In genomic region chr3:88034463-88034862, GRCh38 we compare ENCODE assay signal across 18 cellular contexts. TPM values are rescaled to one million over a fixed set of nuclear protein-coding genes. Genes with fewer than 3 reads are reported as not detected.
DNase-seq lines count a peak whose midpoint lies in the region; ATAC-seq, FAIRE-seq and TF ChIP-seq lines count a peak whose summit lies in the region.
"Had no signal": no experiment of that assay in that cellular context is flagged by ENCODE, and none has a peak within 500 bp of the region (broad histone marks: within the 10 kb centered on the region; RNA-seq: fewer than 3 reads in every experiment).

No MANE protein-coding gene starts in this region.

- H3K27ac ChIP-seq in ACC112 (ENCODE audit: low read depth, low read length), result no peak overlapping the region
- peak overlapping the region; percentile 22 for H3K27ac ChIP-seq in KOPT-K1 (ENCODE audit: low read depth, low read length, poor library complexity, severe bottlenecking)
- H3K27ac ChIP-seq in GM12878 (ENCODE audit: control insufficient read depth, insufficient read depth), result no peak overlapping the region
- H3K27ac ChIP-seq in aorta (ENCODE audit: low read depth in 1 of 2, low read length in 2 of 2), result no peak overlapping the region
- H3K27ac ChIP-seq in caudate nucleus (ENCODE audit: low read depth, low read length), result no peak overlapping the region
- H3K27ac ChIP-seq: A549, SJSA1 had no signal

- no TSS peak for BruUV-seq in GM12878 (replicated peaks; lab: Mats Ljungman, UMichigan)

- TF ChIP-seq EP300 in GM12878 (IDR thresholded peaks at IDR 0.05; ENCODE audit: borderline replicate concordance in 1 of 2, control insufficient read depth in 1 of 2, low read depth in 2 of 2, low read length in 2 of 2), result no peak

- in situ Hi-C loops in SK-MEL-5 (cut with HindIII; ENCODE audit: low pct_unique_long_range_greater_than_20kb, low sequenced_read_pairs) (no loop called here), GM12878 (cut with MboI) (no loop called here)

- H3K79me2 ChIP-seq in ACC112 (ENCODE audit: control insufficient read depth, insufficient read depth, low read length, unreplicated experiment), result no peaks in the 10 kb centered on the region
- no peaks in the 10 kb centered on the region for H3K79me2 ChIP-seq in GM12878 (ENCODE audit: control insufficient read depth, insufficient read depth, low read length)

- 24% methylated on average over 4 of the region's 4 CpGs for WGBS in GM12878 (ENCODE audit: insufficient coverage, insufficient replicate concordance, low lambda C conversion rate, missing lambda C conversion rate)
- 75 to 77% methylated on average over 4 of the region's 4 CpGs for WGBS in aorta, 2 donors

- no peak overlapping the region for H3K9ac ChIP-seq in GM12878 (ENCODE audit: control insufficient read depth, insufficient read depth, low read length)

- RAD21 ChIA-PET in GM12878 (lab: Charles Lee; ENCODE audit: unreplicated experiment), result no interaction called here

- TF ChIP-seq CTCF in GM12878 (IDR thresholded peaks at IDR 0.05 in 2 of 3, conservative IDR thresholded peaks at IDR 0.05 in 1 of 3; ENCODE audit: control insufficient read depth in 2 of 3, extremely low read depth in 1 of 3, insufficient read depth in 1 of 3, low read depth in 3 of 3, low read length in 3 of 3), result no peak

- H3K4me1 ChIP-seq in ACC112 (ENCODE audit: control insufficient read depth, insufficient read depth, low read length, unreplicated experiment), result peaks cover 19% of the 10 kb centered on the region
- no peaks in the 10 kb centered on the region for H3K4me1 ChIP-seq in GM12878 (ENCODE audit: control insufficient read depth, insufficient read depth, low read length)
- H3K4me1 ChIP-seq in aorta (ENCODE audit: control insufficient read depth in 1 of 2, insufficient read depth in 2 of 2, low read length in 2 of 2), result peaks cover 1 to 2% of the 10 kb centered on the region in 2 donors

- H3K27me3 ChIP-seq in ACC112 (ENCODE audit: insufficient read depth, low read length), result no peaks in the 10 kb centered on the region
- no peaks in the 10 kb centered on the region for H3K27me3 ChIP-seq in GM12878 (replicated peaks in 1 of 2; ENCODE audit: control insufficient read depth in 2 of 2, insufficient read depth in 2 of 2, low read length in 1 of 2)
- H3K27me3 ChIP-seq in aorta (ENCODE audit: control insufficient read depth in 1 of 2, insufficient read depth in 2 of 2, low read length in 1 of 2), result no peaks in the 10 kb centered on the region
- H3K27me3 ChIP-seq: SJSA1 had no signal

- TF ChIP-seq RAD21 in GM12878 (IDR thresholded peaks at IDR 0.05; ENCODE audit: insufficient read depth, low read depth, low read length), result no peak

- H2AFZ ChIP-seq in ACC112 (ENCODE audit: low read length, unreplicated experiment), result peak overlapping the region; percentile 95
- peak overlapping the region; percentile 51 for H2AFZ ChIP-seq in GM12878 (ENCODE audit: control insufficient read depth, low read depth, low read length)

- no peak overlapping the region for H3K4me3 ChIP-seq in ACC112 (ENCODE audit: low read depth, low read length)
- H3K4me3 ChIP-seq in GM12878, result no peak overlapping the region
- H3K4me3 ChIP-seq in aorta (ENCODE audit: low read length in 2 of 2), result no peak overlapping the region
- H3K4me3 ChIP-seq: A549, HAP-1, SJSA1 had no signal

- H3K36me3 ChIP-seq in ACC112 (ENCODE audit: insufficient read depth, low read length) (no peaks in the 10 kb centered on the region), KOPT-K1 (ENCODE audit: insufficient read depth, low read length) (no peaks in the 10 kb centered on the region), GM12878 (ENCODE audit: control insufficient read depth in 2 of 2, insufficient read depth in 2 of 2, low read length in 1 of 2) (no peaks in the 10 kb centered on the region), aorta (ENCODE audit: control insufficient read depth in 1 of 2, insufficient read depth in 2 of 2, low read length in 1 of 2) (no peaks in the 10 kb centered on the region)
- H3K36me3 ChIP-seq: HAP-1, SJSA1 had no signal

- no peak for TF ChIP-seq POLR2A in GM12878 (IDR thresholded peaks at IDR 0.05; ENCODE audit: low read depth, low read length)

- SMC1A ChIA-PET in GM12878 (lab: Charles Lee; ENCODE audit: uncharacterized antibody, unreplicated experiment), result interaction anchor here (1.5 kb wide), 1 partner anchor 19 kb away, joined by 4 read pairs; no protein-coding TSS in a partner anchor

- intact Hi-C loops in GM12878 (cut with micrococcal nuclease; ENCODE audit: unreplicated experiment), result no loop called here
- intact Hi-C loops in aorta (cut with DNase I), result no loop called here

- no peaks in the 10 kb centered on the region for H3K9me3 ChIP-seq in KOPT-K1 (ENCODE audit: insufficient read depth, low read length, poor library complexity, severe bottlenecking)
- H3K9me3 ChIP-seq in GM12878 (replicated peaks; ENCODE audit: control insufficient read depth, insufficient read depth, low read length), result no peaks in the 10 kb centered on the region; the same call in 2 of the 3 replicates
- H3K9me3 ChIP-seq in aorta (ENCODE audit: control insufficient read depth, low read length), result no peaks in the 10 kb centered on the region
- H3K9me3 ChIP-seq: A549, HAP-1, SJSA1 had no signal

- no peaks in the 10 kb centered on the region for H4K20me1 ChIP-seq in GM12878 (ENCODE audit: control insufficient read depth, insufficient read depth)

- CTCF ChIA-PET in GM12878 (lab: Yijun Ruan, JAX) (interaction anchor here (0.9 kb wide), 1 partner anchor 116 kb away, joined by 3 read pairs; no protein-coding TSS in a partner anchor), HEK293T (lab: Yijun Ruan, JAX) (no interaction called here)

- no peak overlapping the region for H3K4me2 ChIP-seq in GM12878 (ENCODE audit: control insufficient read depth, insufficient read depth)
- H3K4me2 ChIP-seq: A549 had no signal

- peak; percentile 41 for DNase-seq in SK-MEL-5 (ENCODE audit: low read depth, low spot score)
- no peak for DNase-seq in GM12878 (ENCODE audit: low read depth, low spot score)
- DNase-seq in HEK293T (ENCODE audit: extremely low spot score), result no peak
- DNase-seq in aorta, result no peak
- no peak for DNase-seq in caudate nucleus (lab: John Stamatoyannopoulos, UW)
- DNase-seq: DND-41, GDM1, IMR-90, NCI-H1092 treated with DMSO at 0.1 percent for 48 hours, NCI-H1694, NCI-H774, T-cell had no signal

- POLR2A ChIA-PET in GM12878 (lab: Charles Lee), result no interaction called here
- POLR2A ChIA-PET in HEK293T (lab: Yijun Ruan, JAX), result interaction anchor here (1.1 kb wide), 1 partner anchor 25 kb away, joined by 3 read pairs; no protein-coding TSS in a partner anchor

- no peak for FAIRE-seq in GM12878 (lab: Jason Lieb, UNC)
- FAIRE-seq: A549 had no signal

- no peak for ATAC-seq in GM12878
- no peak for ATAC-seq in GM21825 (IDR thresholded peaks at IDR 0.05; ENCODE audit: unreplicated experiment)
- ATAC-seq in aorta (ENCODE audit: low FRiP score), result no peak
- ATAC-seq: A549, T-cell had no signal

TF ChIP-seq in GM12878, 131 proteins besides CTCF, POLR2A, EP300 and RAD21 (continues in another document):
- TF ChIP-seq LARP7 (IDR thresholded peaks at IDR 0.05) (no peak), NFIC (IDR thresholded peaks at IDR 0.05; ENCODE audit: low read depth, low read length) (no peak)

TF ChIP-seq in HEK293T, 16 proteins besides CTCF, POLR2A, EP300 and RAD21 (continues in another document):
- TF ChIP-seq ELF4 (IDR thresholded peaks at IDR 0.05) (no peak), CTBP1 (IDR thresholded peaks at IDR 0.05; ENCODE audit: borderline replicate concordance) (no peak)

RNA-seq across cellular contexts. Expression of gene CGGBP1, which starts 24.3 kb away (rescaled TPM):
- total RNA-seq in SK-MEL-5 (2014; rRNA removed; shearing (Covaris generic)), result 80.0 and 84.1 TPM in 2 replicates
- 77.5 and 91.4 TPM in 2 replicates for polyA plus RNA-seq in SK-MEL-5 (2015; cell fraction: cytosol; rRNA removed)
- 285 and 309 TPM in 2 replicates for polyA plus RNA-seq in SK-MEL-5 (2015; cell fraction: nucleus; rRNA removed)
- 108 and 113 TPM in 2 replicates for total RNA-seq in GM12878 (2013; cell fraction: nucleolus; rRNA removed)
- total RNA-seq in GM12878 (2014; rRNA removed), result 30.3 and 41.3 TPM in 2 replicates
- 45.3 and 53.3 TPM in 2 replicates for total RNA-seq in GM12878 (2014; rRNA removed; fragmentation: Illumina TruSeq; extraction: Trizol)
- total RNA-seq in GM12878 (2021), result 55.9 and 56.8 TPM in 2 replicates
- polyA plus RNA-seq in GM12878 (2011; ENCODE audit: low read depth), result 24.4 TPM
- polyA plus RNA-seq in GM12878 (2011; rRNA removed), result 75.8 and 96.1 TPM in 2 replicates
- polyA plus RNA-seq in GM12878 (2011; cell fraction: cytosol; rRNA removed), result 34.6 and 39.3 TPM in 2 replicates
- polyA plus RNA-seq in GM12878 (2011; cell fraction: nucleus; rRNA removed), result 62.9 and 83.0 TPM in 2 replicates
- polyA plus RNA-seq in GM12878 (2012), result 30.2 and 42.1 TPM in 2 replicates
- 55.6 and 64.2 TPM in 2 replicates for polyA plus RNA-seq in GM12878 (2014; fragmentation: Illumina TruSeq; extraction: Trizol)
- 10 to 100 TPM; 27.8 to 30.0 TPM for polyA plus RNA-seq in GM12878 (2014; fragmentation: Nextera tagmentation; extraction: Ambion mirVana)
- 33.7 and 43.4 TPM in 2 replicates for polyA plus RNA-seq in GM12878 (2014; rRNA removed)
- polyA plus RNA-seq in GM12878 (2016; fragmentation: Nextera tagmentation; extraction: Ambion mirVana), result 10 to 100 TPM; 59.2 to 65.5 TPM
- polyA minus RNA-seq in GM12878 (2011; rRNA and poly(A)+ RNA removed), result 65.3 and 72.8 TPM in 2 replicates
- 14.2 and 22.1 TPM in 2 replicates for polyA minus RNA-seq in GM12878 (2011; cell fraction: cytosol; rRNA and poly(A)+ RNA removed)
- polyA minus RNA-seq in GM12878 (2011; cell fraction: nucleus; rRNA and poly(A)+ RNA removed), result 33.4 and 36.2 TPM in 2 replicates
- 10 to 100 TPM; 65.8 to 73.6 TPM for total RNA-seq in aorta
- 10 to 100 TPM; 41.3 to 53.2 TPM for polyA plus RNA-seq in aorta

RNA-seq across cellular contexts. Expression of gene ZNF654, which starts 24.6 kb away (rescaled TPM):
- 20.0 and 21.9 TPM in 2 replicates for total RNA-seq in SK-MEL-5 (2014; rRNA removed; shearing (Covaris generic))
- polyA plus RNA-seq in SK-MEL-5 (2015; cell fraction: cytosol; rRNA removed), result 8.8 and 11.4 TPM in 2 replicates
- polyA plus RNA-seq in SK-MEL-5 (2015; cell fraction: nucleus; rRNA removed), result 15.5 and 17.7 TPM in 2 replicates
- total RNA-seq in GM12878 (2013; cell fraction: nucleolus; rRNA removed), result 70.4 and 70.8 TPM in 2 replicates
- total RNA-seq in GM12878 (2014; rRNA removed) (8.9 and 9.1 TPM in 2 replicates), GM12878 (2014; rRNA removed; fragmentation: Illumina TruSeq; extraction: Trizol) (10.5 and 11.4 TPM in 2 replicates), GM12878 (2021) (10.3 and 12.1 TPM in 2 replicates), aorta (10 to 100 TPM; 18.0 to 28.3 TPM)
- 3.5 TPM for polyA plus RNA-seq in GM12878 (2011; ENCODE audit: low read depth)
- polyA plus RNA-seq in GM12878 (2011; rRNA removed) (14.2 and 24.8 TPM in 2 replicates), GM12878 (2014; fragmentation: Illumina TruSeq; extraction: Trizol) (9.6 and 11.2 TPM in 2 replicates), GM12878 (2014; fragmentation: Nextera tagmentation; extraction: Ambion mirVana) (1 to 10 TPM; 2.7 to 2.8 TPM), GM12878 (2014; rRNA removed) (2.8 and 4.0 TPM in 2 replicates), GM12878 (2016; fragmentation: Nextera tagmentation; extraction: Ambion mirVana) (10 to 100 TPM; 12.9 to 14.1 TPM), aorta (1 to 10 TPM; 3.0 to 4.9 TPM)
- 3.3 and 8.6 TPM in 2 replicates for polyA plus RNA-seq in GM12878 (2011; cell fraction: cytosol; rRNA removed)
- 14.3 and 16.9 TPM in 2 replicates for polyA plus RNA-seq in GM12878 (2011; cell fraction: nucleus; rRNA removed)
- polyA plus RNA-seq in GM12878 (2012), result 5.9 and 12.7 TPM in 2 replicates
- polyA minus RNA-seq in GM12878 (2011; rRNA and poly(A)+ RNA removed), result 12.5 and 13.4 TPM in 2 replicates
- 7.9 and 9.0 TPM in 2 replicates for polyA minus RNA-seq in GM12878 (2011; cell fraction: cytosol; rRNA and poly(A)+ RNA removed)
- 20.7 and 26.8 TPM in 2 replicates for polyA minus RNA-seq in GM12878 (2011; cell fraction: nucleus; rRNA and poly(A)+ RNA removed)
